ENCODE assay signal across 11 cellular contexts in the genomic region with DNA sequence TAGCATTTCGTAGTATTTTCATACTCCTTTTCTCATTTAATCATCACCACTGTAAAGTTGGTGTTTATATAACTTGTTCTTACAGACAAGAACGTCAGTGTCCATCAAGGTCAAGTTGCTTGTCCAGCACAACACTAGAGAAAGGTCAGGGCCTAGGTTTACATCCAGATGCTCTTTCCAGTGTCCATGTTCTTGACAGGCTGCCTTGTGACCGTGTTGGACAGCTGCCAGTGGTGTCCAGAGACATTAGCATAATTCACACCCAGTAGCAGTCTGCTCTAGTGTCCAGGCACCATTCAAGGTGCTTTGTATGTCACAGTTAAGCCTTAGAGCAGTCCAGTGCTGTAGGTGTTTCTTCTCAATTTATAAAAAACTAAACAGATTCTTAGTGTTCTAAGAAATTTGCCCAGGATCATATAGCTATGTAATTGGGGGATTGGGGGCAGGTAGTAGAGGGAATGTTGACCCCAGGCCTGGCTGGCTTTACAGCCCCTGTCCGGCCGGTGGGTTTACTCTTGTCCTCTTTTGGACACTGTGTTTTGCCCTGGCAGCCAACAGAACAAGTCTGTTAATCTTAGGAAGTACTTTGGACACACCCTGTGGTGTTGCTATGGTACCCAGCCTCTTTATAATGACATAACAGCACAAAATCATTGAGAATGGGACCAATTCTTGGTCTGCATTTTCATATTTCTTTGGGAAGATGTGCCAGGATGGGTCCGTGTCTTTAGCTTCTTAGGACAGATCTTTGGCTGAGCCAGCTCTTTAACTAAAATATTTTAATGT. TPM values are rescaled to one million over a fixed set of nuclear protein-coding genes. Genes with fewer than 3 reads are reported as not detected.
DNase-seq lines count a peak whose midpoint lies in the region; TF ChIP-seq lines count a peak whose summit lies in the region.
"Had no signal": no experiment of that assay in that cellular context is flagged by ENCODE, and none has a peak within 500 bp of the region (broad histone marks: within the 10 kb centered on the region; RNA-seq: fewer than 3 reads in every experiment).

No MANE protein-coding gene starts in this region.

- H2AFZ ChIP-seq in fibroblast of lung (ENCODE audit: low read length), result no peak overlapping the region

- H3K79me2 ChIP-seq in fibroblast of lung (ENCODE audit: control insufficient read depth, insufficient read depth, low read length), result peaks cover 79% of the 10 kb centered on the region

- in situ Hi-C loops in GM13976 (cut with MboI; ENCODE audit: low sequenced_read_pairs, unreplicated experiment), result no loop called here

- POLR2A ChIA-PET in AG04450 (lab: Yijun Ruan, JAX), result no interaction called here

- H3K4me2 ChIP-seq in fibroblast of lung (ENCODE audit: extremely low read depth, insufficient read depth, low read length), result no peak overlapping the region

- H3K9ac ChIP-seq in fibroblast of lung (ENCODE audit: insufficient read depth, low read length), result no peak overlapping the region

- H3K9me3 ChIP-seq in AG04450 (ENCODE audit: control insufficient read depth, insufficient read depth, low read length), result no peaks in the 10 kb centered on the region
- H3K9me3 ChIP-seq in fibroblast of lung (ENCODE audit: control insufficient read depth, insufficient read depth, low read depth, low read length), result no peaks in the 10 kb centered on the region
- H3K9me3 ChIP-seq in muscle layer of duodenum (ENCODE audit: control insufficient read depth in 1 of 2, low read length in 2 of 2), result no peaks in the 10 kb centered on the region
- H3K9me3 ChIP-seq: upper lobe of left lung had no signal

- H3K4me3 ChIP-seq in AG04450 (ENCODE audit: low read depth, low read length) (no peak overlapping the region), fibroblast of lung (replicated peaks in 1 of 4; ENCODE audit: control extremely low read depth in 1 of 4, insufficient read depth in 1 of 4, low read depth in 3 of 4, low read length in 4 of 4) (no peak overlapping the region), muscle layer of duodenum (ENCODE audit: low read depth in 1 of 2, low read length in 2 of 2) (peak overlapping the region; percentile 20 to 21)
- H3K4me3 ChIP-seq: upper lobe of left lung had no signal

- CTCF ChIA-PET in AG04450 (lab: Charles Lee), result interaction anchor here (1.0 kb wide), 1 partner anchor 63 kb away, joined by 3 read pairs; no protein-coding TSS in a partner anchor

- no peaks in the 10 kb centered on the region for H3K36me3 ChIP-seq in fibroblast of lung (ENCODE audit: control insufficient read depth, insufficient read depth, low read length)
- peaks cover 0 to 5% of the 10 kb centered on the region in 2 donors for H3K36me3 ChIP-seq in muscle layer of duodenum (ENCODE audit: control insufficient read depth in 1 of 2, insufficient read depth in 2 of 2, low read length in 2 of 2)

- H3K27me3 ChIP-seq in AG04450 (ENCODE audit: control insufficient read depth, insufficient read depth, low read length) (no peaks in the 10 kb centered on the region), fibroblast of lung (ENCODE audit: control insufficient read depth, insufficient read depth, low read length) (no peaks in the 10 kb centered on the region), muscle layer of duodenum (ENCODE audit: low read depth, low read length) (no peaks in the 10 kb centered on the region)
- H3K27me3 ChIP-seq: upper lobe of left lung had no signal

- DNase-seq in AG04450 (ENCODE audit: low read depth, low spot score) (no peak), NCI-H69 (lab: John Stamatoyannopoulos, UW) (peak; percentile 22), fibroblast of lung (ENCODE audit: low read depth in 2 of 2) (peak; percentile 21 to 50), NCI-H2227 treated with DMSO at 0.1 percent for 48 hours (lab: John Stamatoyannopoulos, UW) (no peak), NCI-H510A treated with DMSO at 0.1 percent for 48 hours (lab: John Stamatoyannopoulos, UW) (no peak), GM13976 (ENCODE audit: low spot score) (no peak)
- DNase-seq in stimulated activated CD4-positive, alpha-beta T cell treated with anti-CD3 and anti-CD28 coated beads, Interleukin-15, amount 100 ng/mL, for 24 hours, result no peak
- DNase-seq: NCI-H2107; stimulated activated CD4-positive, alpha-beta T cell treated with anti-CD3 and anti-CD28 coated beads, Interleukin-12 subunit alpha, Interleukin-12 subunit beta, amount 100 ng/mL, for 4 hours had no signal

- no peaks in the 10 kb centered on the region for H4K20me1 ChIP-seq in fibroblast of lung (ENCODE audit: control insufficient read depth, extremely low read depth, insufficient read depth, low read length)

- H3K4me1 ChIP-seq in fibroblast of lung (ENCODE audit: control insufficient read depth, extremely low read depth, insufficient read depth, low read length) (peaks cover 10% of the 10 kb centered on the region), muscle layer of duodenum (ENCODE audit: control insufficient read depth in 1 of 2, insufficient read depth in 2 of 2, low read length in 2 of 2) (peaks cover 24 to 58% of the 10 kb centered on the region in 2 donors)

- TF ChIP-seq CTCF in AG04450 (IDR thresholded peaks at IDR 0.05; ENCODE audit: low read depth, low read length) (no peak), fibroblast of lung (conservative IDR thresholded peaks at IDR 0.05 in 1 of 2, IDR thresholded peaks at IDR 0.05 in 1 of 2; ENCODE audit: low read depth in 1 of 2, low read length in 2 of 2) (no peak), GM13976 (IDR thresholded peaks at IDR 0.05; ENCODE audit: borderline replicate concordance, control extremely low read depth, extremely low read depth, insufficient read depth, missing control alignments) (no peak)

- H3K27ac ChIP-seq in AG04450 (ENCODE audit: low read depth, low read length) (peak overlapping the region; percentile 49), fibroblast of lung (ENCODE audit: insufficient read depth, low read length) (peak overlapping the region; percentile 18), muscle layer of duodenum (ENCODE audit: low read length) (peak overlapping the region; percentile 76)

RNA-seq across cellular contexts. Expression of a gene that starts 8.0 kb away (rescaled TPM):
- 8.0 and 9.3 TPM in 2 replicates for polyA plus RNA-seq in AG04450 (2011; rRNA removed)
- polyA minus RNA-seq in AG04450 (2011; rRNA and poly(A)+ RNA removed), result 12.0 and 15.6 TPM in 2 replicates
- 11.6 and 14.4 TPM in 2 replicates for total RNA-seq in fibroblast of lung
- 8.5 and 10.6 TPM in 2 replicates for polyA plus RNA-seq in fibroblast of lung
- polyA plus RNA-seq in fibroblast of lung (2012), result 7.2 and 7.4 TPM in 2 replicates
- 21.4 and 23.7 TPM in 2 replicates for polyA minus RNA-seq in fibroblast of lung (ENCODE audit: low replicate concordance)

Comparison
In these comparisons a context has a peak if more than half of its experiments do, and no peak if none do; other contexts are left out.
1. DNase-seq: peak in NCI-H69 (single experiment) and fibroblast of lung (2 of 2); none in AG04450 (single experiment), NCI-H2227 treated with DMSO at 0.1 percent for 48 hours (single experiment), stimulated activated CD4-positive, alpha-beta T cell treated with anti-CD3 and anti-CD28 coated beads, Interleukin-15, amount 100 ng/mL, for 24 hours (single experiment), NCI-H510A treated with DMSO at 0.1 percent for 48 hours (single experiment) and GM13976 (single experiment).
2. H3K27ac ChIP-seq: peak in every context shown above with its lines; median percentile 76 in muscle layer of duodenum; 49 in AG04450; 18 in fibroblast of lung.
3. H3K4me3 ChIP-seq: peak in muscle layer of duodenum (2 of 2); none in AG04450 (single experiment) and fibroblast of lung (0 of 4).